21 cellular contexts compared by ENCODE assay signal in genomic region chr20:43906505-43907034, GRCh38. TPM values are rescaled to one million over a fixed set of nuclear protein-coding genes. Genes with fewer than 3 reads are reported as not detected.
DNase-seq lines count a peak whose midpoint lies in the region; ATAC-seq, FAIRE-seq and TF ChIP-seq lines count a peak whose summit lies in the region.
"Had no signal": no experiment of that assay in that cellular context is flagged by ENCODE, and none has a peak within 500 bp of the region (broad histone marks: within the 10 kb centered on the region; RNA-seq: fewer than 3 reads in every experiment).

No MANE protein-coding gene starts in this region.

- H3K4me2 ChIP-seq in HepG2 (ENCODE audit: low read depth, low read length), result no peak overlapping the region
- H3K4me2 ChIP-seq in IMR-90 (ENCODE audit: low read depth, low read length), result no peak overlapping the region
- H3K4me2 ChIP-seq in mesendoderm (ENCODE audit: low read length), result no peak overlapping the region
- H3K4me2 ChIP-seq: BLaER1 had no signal

- 18% methylated on average over 2 of the region's 2 CpGs for WGBS in HepG2 (ENCODE audit: low lambda C conversion rate)
- WGBS in right lobe of liver (ENCODE audit: insufficient coverage, low coverage, low lambda C conversion rate, missing lambda C conversion rate), result 83% methylated on average over 1 of the region's 2 CpGs
- no CpG with 5 or more reads among the region's 2 CpGs for WGBS in IMR-90 (ENCODE audit: extremely low coverage in 2 of 2, insufficient read length in 1 of 2), 2 experiments
- no CpG with 5 or more reads among the region's 2 CpGs for WGBS in mesendoderm (ENCODE audit: extremely low coverage, insufficient coverage, low lambda C conversion rate)

- no peak overlapping the region for H3K23ac ChIP-seq in IMR-90 (ENCODE audit: low read depth, low read length)
- H3K23ac ChIP-seq in mesendoderm (ENCODE audit: low read length), result no peak overlapping the region

- H3K36me3 ChIP-seq in HepG2 (replicated peaks in 1 of 2; ENCODE audit: control insufficient read depth in 1 of 2, insufficient read depth in 2 of 2, low read length in 2 of 2) (no peaks in the 10 kb centered on the region), right lobe of liver (no peaks in the 10 kb centered on the region), IMR-90 (ENCODE audit: control insufficient read depth, insufficient read depth, low read length) (no peaks in the 10 kb centered on the region), mesendoderm (ENCODE audit: control insufficient read depth, insufficient read depth, low read length) (no peaks in the 10 kb centered on the region)
- H3K36me3 ChIP-seq: BLaER1 had no signal

- H2BK5ac ChIP-seq in IMR-90 (ENCODE audit: low read depth, low read length, poor library complexity, severe bottlenecking) (no peak overlapping the region), mesendoderm (ENCODE audit: low read length) (no peak overlapping the region)

- H4K5ac ChIP-seq in IMR-90 (ENCODE audit: low read depth, low read length) (no peak overlapping the region), mesendoderm (ENCODE audit: low read length) (no peak overlapping the region)

- H3K27me3 ChIP-seq in HepG2 (ENCODE audit: control insufficient read depth in 1 of 2, insufficient read depth in 2 of 2, low read length in 2 of 2) (peaks cover 0 to 21% of the 10 kb centered on the region in 2 experiments; a peak in 1 of 5 replicates), right lobe of liver (no peaks in the 10 kb centered on the region), IMR-90 (ENCODE audit: control insufficient read depth, insufficient read depth, low read length) (no peaks in the 10 kb centered on the region), mesendoderm (ENCODE audit: insufficient read depth, low read length, poor library complexity) (no peaks in the 10 kb centered on the region)
- H3K27me3 ChIP-seq: BLaER1 had no signal

- H3K36me3 Mint-ChIP-seq in osteocyte (ENCODE audit: unreplicated experiment), result no peaks in the 10 kb centered on the region
- H3K36me3 Mint-ChIP-seq: CD4-positive, CD25-positive, alpha-beta regulatory T cell; CD8-positive, alpha-beta T cell had no signal

- no peak for DNase-seq in HepG2 (ENCODE audit: low spot score)
- DNase-seq in right lobe of liver, result no peak
- DNase-seq in IMR-90, result no peak
- peak; percentile 49 for DNase-seq in osteocyte (ENCODE audit: extremely low spot score, unreplicated experiment)
- DNase-seq in mesendoderm, result no peak
- DNase-seq: Caco-2; CD4-positive, CD25-positive, alpha-beta regulatory T cell; CD8-positive, alpha-beta T cell; DMS153; DND-41; GM23248; H7; HCEC 1CT had no signal

- TF ChIP-seq RAD21 in HepG2 (CRISPR knock-in tag; IDR thresholded peaks at IDR 0.05) (no peak), IMR-90 (IDR thresholded peaks at IDR 0.05; ENCODE audit: low read length) (no peak)

- intact Hi-C loops in HepG2 (cut with micrococcal nuclease; ENCODE audit: unreplicated experiment), result no loop called here
- intact Hi-C loops in right lobe of liver (cut with DNase I), result no loop called here
- intact Hi-C loops in IMR-90 (cut with micrococcal nuclease), result no loop called here

- no peak for FAIRE-seq in HepG2 (lab: Jason Lieb, UNC)
- FAIRE-seq: G401.6, GM12892, GM19239, H1 had no signal

- POLR2A ChIA-PET in HepG2 (lab: Yijun Ruan, JAX), result no interaction called here
- POLR2A ChIA-PET in IMR-90 (lab: Charles Lee; ENCODE audit: unreplicated experiment), result no interaction called here

- H4K20me1 ChIP-seq in HepG2 (ENCODE audit: insufficient read depth, low read length) (no peaks in the 10 kb centered on the region), IMR-90 (ENCODE audit: insufficient read depth, low read length) (no peaks in the 10 kb centered on the region)
- H4K20me1 ChIP-seq: BLaER1 had no signal

- H3K9me3 ChIP-seq in HepG2 (ENCODE audit: low read length) (peaks cover 15% of the 10 kb centered on the region), right lobe of liver (no peaks in the 10 kb centered on the region), IMR-90 (ENCODE audit: control insufficient read depth, insufficient read depth, low read length) (no peaks in the 10 kb centered on the region)

- in situ Hi-C loops in HepG2 (cut with HindIII; ENCODE audit: extremely low pct_ligation_motif_present, low pct_unique_long_range_greater_than_20kb), result no loop called here
- in situ Hi-C loops in IMR-90 (cut with MboI; ENCODE audit: low sequenced_read_pairs), result no loop called here

- H2AK9ac ChIP-seq in IMR-90 (replicated peaks; ENCODE audit: low read depth, low read length, poor library complexity), result no peak overlapping the region

- H3K79me1 ChIP-seq in IMR-90 (ENCODE audit: low read depth in 1 of 2, low read length in 2 of 2) (no peaks in the 10 kb centered on the region), mesendoderm (ENCODE audit: low read length) (no peaks in the 10 kb centered on the region)

- no TSS peak for BruUV-seq in HepG2 (replicated peaks; lab: Mats Ljungman, UMichigan)
- no TSS peak for BruUV-seq in IMR-90 (replicated peaks; lab: Mats Ljungman, UMichigan)

- TF ChIP-seq EP300 in HepG2 (IDR thresholded peaks at IDR 0.05; ENCODE audit: low read depth in 2 of 2, low read length in 2 of 2), result no peak
- TF ChIP-seq EP300 in HepG2 (CRISPR knock-in tag; IDR thresholded peaks at IDR 0.05; ENCODE audit: borderline replicate concordance), result no peak

- H3K9me1 ChIP-seq in IMR-90 (ENCODE audit: insufficient read depth, low read length), result peaks cover 3% of the 10 kb centered on the region

- H3K79me2 ChIP-seq in HepG2 (ENCODE audit: insufficient read depth, low read length) (no peaks in the 10 kb centered on the region), mesendoderm (ENCODE audit: control insufficient read depth, insufficient read depth, low read length) (no peaks in the 10 kb centered on the region)

- H3K4ac ChIP-seq in IMR-90 (ENCODE audit: low read depth, low read length) (no peak overlapping the region), mesendoderm (ENCODE audit: low read depth, low read length) (no peak overlapping the region)

- no peak overlapping the region for H2BK20ac ChIP-seq in IMR-90 (ENCODE audit: low read depth, low read length)

- dilution Hi-C loops in IMR-90 (cut with HindIII; ENCODE audit: low sequenced_read_pairs, unreplicated experiment), result no loop called here

- no peaks in the 10 kb centered on the region for H3K4me1 Mint-ChIP-seq in osteocyte (ENCODE audit: unreplicated experiment)

- peaks cover 12% of the 10 kb centered on the region for H3K27me3 Mint-ChIP-seq in osteocyte (ENCODE audit: unreplicated experiment)
- H3K27me3 Mint-ChIP-seq: CD4-positive, CD25-positive, alpha-beta regulatory T cell had no signal

- TF ChIP-seq CTCF in HepG2 (CRISPR knock-in tag; IDR thresholded peaks at IDR 0.05) (no peak), right lobe of liver (IDR thresholded peaks at IDR 0.05) (no peak), IMR-90 (conservative IDR thresholded peaks at IDR 0.05; ENCODE audit: low read depth, low read length) (no peak), osteocyte (IDR thresholded peaks at IDR 0.05) (no peak)

- no peak overlapping the region for H4K91ac ChIP-seq in IMR-90 (ENCODE audit: insufficient read depth, low read depth, low read length)

- no peak overlapping the region for H3K4me3 Mint-ChIP-seq in osteocyte (ENCODE audit: unreplicated experiment)
- H3K4me3 Mint-ChIP-seq: B cell; CD4-positive, CD25-positive, alpha-beta regulatory T cell; CD8-positive, alpha-beta T cell had no signal

- H2AK5ac ChIP-seq in IMR-90 (ENCODE audit: low read depth, low read length) (no peak overlapping the region), mesendoderm (ENCODE audit: low read length) (no peak overlapping the region)

- H3K4me3 ChIP-seq in HepG2 (replicated peaks in 1 of 3; ENCODE audit: insufficient read depth in 1 of 3, low read depth in 2 of 3, low read length in 3 of 3) (no peak overlapping the region), right lobe of liver (no peak overlapping the region), IMR-90 (ENCODE audit: insufficient read depth, low read depth, low read length) (no peak overlapping the region), mesendoderm (ENCODE audit: low read length) (no peak overlapping the region)
- H3K4me3 ChIP-seq: BLaER1, GM23248 had no signal

- no peak overlapping the region for H3K56ac ChIP-seq in IMR-90 (ENCODE audit: extremely low read depth, insufficient read depth, low read length)
- H3K56ac ChIP-seq in mesendoderm (ENCODE audit: low read length), result no peak overlapping the region

- H3K4me1 ChIP-seq in HepG2 (ENCODE audit: insufficient read depth, low read length) (peaks cover 13% of the 10 kb centered on the region), right lobe of liver (no peaks in the 10 kb centered on the region), IMR-90 (ENCODE audit: control insufficient read depth, insufficient read depth, low read length) (no peaks in the 10 kb centered on the region), mesendoderm (ENCODE audit: control insufficient read depth, low read depth, low read length) (no peaks in the 10 kb centered on the region)
- H3K4me1 ChIP-seq: BLaER1 had no signal

- TF ChIP-seq POLR2A in HepG2 (IDR thresholded peaks at IDR 0.05; ENCODE audit: insufficient read depth in 1 of 2, low read depth in 2 of 2, low read length in 2 of 2) (no peak), right lobe of liver (IDR thresholded peaks at IDR 0.05) (no peak), IMR-90 (IDR thresholded peaks at IDR 0.05; ENCODE audit: low read depth, low read length) (no peak)

- no peak overlapping the region for H3K27ac ChIP-seq in HepG2 (ENCODE audit: extremely low read length, insufficient read depth, low read length)
- H3K27ac ChIP-seq in right lobe of liver, result no peak overlapping the region
- no peak overlapping the region for H3K27ac ChIP-seq in IMR-90 (ENCODE audit: insufficient read depth, low read length)
- no peak overlapping the region for H3K27ac ChIP-seq in mesendoderm (ENCODE audit: low read depth, low read length)
- H3K27ac ChIP-seq: BLaER1, C4-2B, GM23248 had no signal

- H3K9me3 Mint-ChIP-seq in osteocyte (ENCODE audit: unreplicated experiment), result peaks cover 5% of the 10 kb centered on the region

- H3K18ac ChIP-seq in IMR-90 (ENCODE audit: low read depth, low read length) (no peak overlapping the region), mesendoderm (ENCODE audit: low read length) (no peak overlapping the region)

- H2BK15ac ChIP-seq in IMR-90 (ENCODE audit: low read depth, low read length) (no peak overlapping the region; the same call in 2 of the 3 replicates), mesendoderm (replicated peaks; ENCODE audit: low read depth) (no peak overlapping the region)

- CTCF ChIA-PET in HepG2 (lab: Yijun Ruan, JAX; ENCODE audit: low intra/inter-chr PET ratio, low total read pairs) (no interaction called here), IMR-90 (lab: Yijun Ruan, JAX) (no interaction called here)

- H3K9ac ChIP-seq in HepG2 (ENCODE audit: insufficient read depth, low read depth, low read length) (no peak overlapping the region), IMR-90 (ENCODE audit: low read depth, low read length) (no peak overlapping the region), mesendoderm (ENCODE audit: low read length) (no peak overlapping the region)
- H3K9ac ChIP-seq: BLaER1, GM23248 had no signal

- no peak for ATAC-seq in HepG2
- ATAC-seq in right lobe of liver, result no peak
- no peak for ATAC-seq in IMR-90 (ENCODE audit: low read depth)
- no peak for ATAC-seq in HG03025 (IDR thresholded peaks at IDR 0.05; ENCODE audit: low FRiP score, unreplicated experiment)
- ATAC-seq: CD8-positive, alpha-beta T cell had no signal

- no peak overlapping the region for H3K14ac ChIP-seq in IMR-90 (replicated peaks; ENCODE audit: low read depth, low read length)

- H2AFZ ChIP-seq in HepG2 (ENCODE audit: low read length), result no peak overlapping the region
- no peak overlapping the region for H2AFZ ChIP-seq in IMR-90 (replicated peaks; ENCODE audit: low read length, poor library complexity)
- H2AFZ ChIP-seq: GM23248 had no signal

- no peak overlapping the region for H2BK120ac ChIP-seq in IMR-90 (ENCODE audit: low read depth, low read length)
- no peak overlapping the region for H2BK120ac ChIP-seq in mesendoderm (ENCODE audit: low read depth, low read length)

- H3K27ac Mint-ChIP-seq in osteocyte (ENCODE audit: unreplicated experiment), result no peak overlapping the region
- H3K27ac Mint-ChIP-seq: B cell; CD4-positive, CD25-positive, alpha-beta regulatory T cell; CD8-positive, alpha-beta T cell had no signal

- H4K8ac ChIP-seq in IMR-90 (ENCODE audit: low read depth in 2 of 2, low read length in 2 of 2) (no peak overlapping the region), mesendoderm (ENCODE audit: low read depth, low read length) (no peak overlapping the region)

RNA-seq across cellular contexts. Expression of gene TOX2, which starts 8.1 kb away (rescaled TPM):
- total RNA-seq in HepG2 (2016; rRNA removed; fragmentation: Illumina TruSeq; extraction: Trizol), result not detected in 2 replicates
- not detected in 2 replicates for total RNA-seq in HepG2 (2016; cell fraction: cytosol; rRNA removed; fragmentation: Illumina TruSeq; extraction: Trizol; ENCODE audit: low read depth)
- total RNA-seq in HepG2 (2016; cell fraction: insoluble cytoplasmic fraction; rRNA removed; fragmentation: Illumina TruSeq; extraction: Trizol), result not detected in 2 replicates
- not detected in 2 replicates for total RNA-seq in HepG2 (2016; cell fraction: membrane; rRNA removed; fragmentation: Illumina TruSeq; extraction: Trizol)
- total RNA-seq in HepG2 (2016; cell fraction: nucleus; rRNA removed; fragmentation: Illumina TruSeq; extraction: Trizol), result not detected in 2 replicates
- not detected in 2 replicates for polyA plus RNA-seq in HepG2 (2011; rRNA removed)
- not detected in 2 replicates for polyA plus RNA-seq in HepG2 (2011; cell fraction: cytosol; rRNA removed)
- polyA plus RNA-seq in HepG2 (2011; cell fraction: nucleus; rRNA removed), result not detected in 2 replicates
- polyA plus RNA-seq in HepG2 (2012), result not detected in 2 replicates
- polyA plus RNA-seq in HepG2 (2016; cell fraction: cytosol; fragmentation: Illumina TruSeq; extraction: Trizol; ENCODE audit: low read depth), result not detected in 2 replicates
- not detected in 2 replicates for polyA plus RNA-seq in HepG2 (2016; cell fraction: insoluble cytoplasmic fraction; fragmentation: Illumina TruSeq; extraction: Trizol; ENCODE audit: low read depth)
- polyA plus RNA-seq in HepG2 (2016; cell fraction: membrane; fragmentation: Illumina TruSeq; extraction: Trizol; ENCODE audit: low read depth), result not detected in 2 replicates
- polyA plus RNA-seq in HepG2 (2016; cell fraction: nucleus; fragmentation: Illumina TruSeq; extraction: Trizol; ENCODE audit: insufficient read depth, low read depth), result not detected in 2 replicates
- polyA minus RNA-seq in HepG2 (2011; rRNA and poly(A)+ RNA removed; ENCODE audit: low replicate concordance), result 0.40 TPM in 1 of 2 replicates, not detected in the other
- polyA minus RNA-seq in HepG2 (2011; cell fraction: cytosol; rRNA and poly(A)+ RNA removed), result not detected in 2 replicates
- polyA minus RNA-seq in HepG2 (2011; cell fraction: nucleus; rRNA and poly(A)+ RNA removed), result not detected in 2 replicates
- 1 to 10 TPM; 1.5 to 5.0 (median 2.2) TPM for total RNA-seq in right lobe of liver
- 1.1 and 1.3 TPM in 2 replicates for total RNA-seq in IMR-90 (2012; rRNA removed)
- polyA plus RNA-seq in IMR-90 (2012; rRNA removed), result 17.2 and 17.5 TPM in 2 replicates
- polyA plus RNA-seq in IMR-90 (2012; cell fraction: cytosol; rRNA removed), result 14.6 and 25.9 TPM in 2 replicates
- polyA plus RNA-seq in IMR-90 (2012; cell fraction: nucleus; rRNA removed; ENCODE audit: low replicate concordance), result 17.1 and 23.2 TPM in 2 replicates
- not detected in 2 replicates for total RNA-seq in osteocyte
- 3.4 TPM for polyA plus RNA-seq in mesendoderm (2013, experiment 1 of 2)
- 3.7 TPM for polyA plus RNA-seq in mesendoderm (2013, experiment 2 of 2)
- total RNA-seq: Caco-2 had no signal
